10 cellular contexts compared by ENCODE assay signal in genomic region chr6:103273048-103273447, GRCh38.
A peak's percentile ranks its signal among the peaks of the same experiment; 100 is the strongest.
DNase-seq lines count a peak whose midpoint lies in the region; ATAC-seq and TF ChIP-seq lines count a peak whose summit lies in the region.
"Had no signal": no experiment of that assay in that cellular context is flagged by ENCODE, and none has a peak within 500 bp of the region (broad histone marks: within the 10 kb centered on the region; RNA-seq: fewer than 3 reads in every experiment).

No MANE protein-coding gene starts in this region.

- no peaks in the 10 kb centered on the region for H3K36me3 ChIP-seq in adrenal gland (replicated peaks in 1 of 2)
- H3K36me3 ChIP-seq: SJCRH30 had no signal

- no peaks in the 10 kb centered on the region for H3K9me3 ChIP-seq in adrenal gland (replicated peaks in 1 of 3)
- H3K9me3 ChIP-seq: SJCRH30 had no signal

- ATAC-seq in HG03432 (IDR thresholded peaks at IDR 0.05; ENCODE audit: unreplicated experiment), result peak; percentile 66
- no peak for ATAC-seq in activated naive CD8-positive, alpha-beta T cell treated with anti-CD3 and anti-CD28 coated beads, Interleukin-2, amount 50 U/mL, for 24 hours
- no peak for ATAC-seq in GM18520 (IDR thresholded peaks at IDR 0.05; ENCODE audit: unreplicated experiment)

- no peak overlapping the region for H3K4me3 ChIP-seq in adrenal gland
- H3K4me3 ChIP-seq: SJCRH30 had no signal

- H3K27me3 Mint-ChIP-seq in activated naive CD8-positive, alpha-beta T cell treated with anti-CD3 and anti-CD28 coated beads, Interleukin-2, amount 50 U/mL, for 24 hours, result no peaks in the 10 kb centered on the region
- H3K27me3 Mint-ChIP-seq: activated naive CD8-positive, alpha-beta T cell had no signal

- TF ChIP-seq CTCF in adrenal gland (IDR thresholded peaks at IDR 0.05), result peak in 1 of 6 experiments; percentile 8

- 23 to 48% (median 37%) methylated on average over 1 of the region's 1 CpG for WGBS in adrenal gland, 4 donors

- TF ChIP-seq POLR2A in adrenal gland (IDR thresholded peaks at IDR 0.05), result no peak

- no peaks in the 10 kb centered on the region for H3K9me3 Mint-ChIP-seq in activated naive CD8-positive, alpha-beta T cell treated with anti-CD3 and anti-CD28 coated beads, Interleukin-2, amount 50 U/mL, for 24 hours

- intact Hi-C loops in adrenal gland (cut with DNase I), result no loop called here

- H3K27me3 ChIP-seq in adrenal gland, result no peaks in the 10 kb centered on the region
- H3K27me3 ChIP-seq: SJCRH30 had no signal

- no peaks in the 10 kb centered on the region for H3K4me1 ChIP-seq in adrenal gland (replicated peaks in 1 of 2)
- H3K4me1 ChIP-seq: SJCRH30 had no signal

- H3K36me3 Mint-ChIP-seq in activated naive CD8-positive, alpha-beta T cell treated with anti-CD3 and anti-CD28 coated beads, Interleukin-2, amount 50 U/mL, for 24 hours (ENCODE audit: low read depth), result no peaks in the 10 kb centered on the region
- H3K36me3 Mint-ChIP-seq: activated naive CD8-positive, alpha-beta T cell had no signal

- no peak overlapping the region for H3K4me3 Mint-ChIP-seq in activated naive CD8-positive, alpha-beta T cell treated with anti-CD3 and anti-CD28 coated beads, Interleukin-2, amount 50 U/mL, for 24 hours
- H3K4me3 Mint-ChIP-seq: activated naive CD8-positive, alpha-beta T cell had no signal

- no peak overlapping the region for H3K27ac Mint-ChIP-seq in activated naive CD8-positive, alpha-beta T cell treated with anti-CD3 and anti-CD28 coated beads, Interleukin-2, amount 50 U/mL, for 24 hours
- H3K27ac Mint-ChIP-seq: activated naive CD8-positive, alpha-beta T cell had no signal

- no peak overlapping the region for H3K27ac ChIP-seq in adrenal gland
- H3K27ac ChIP-seq: SJCRH30 had no signal

- no peaks in the 10 kb centered on the region for H3K4me1 Mint-ChIP-seq in activated naive CD8-positive, alpha-beta T cell treated with anti-CD3 and anti-CD28 coated beads, Interleukin-2, amount 50 U/mL, for 24 hours

- peak; percentile 7 for DNase-seq in Ammon's horn (ENCODE audit: low spot score)
- DNase-seq in OCI-M1 (lab: John Stamatoyannopoulos, UW), result peak; percentile 83
- DNase-seq in glomerular visceral epithelial cell (ENCODE audit: extremely low spot score), result peak; percentile 2
- DNase-seq in activated naive CD8-positive, alpha-beta T cell treated with anti-CD3 and anti-CD28 coated beads, Interleukin-2, amount 50 U/mL, for 24 hours, result no peak
- no peak for DNase-seq in adrenal gland
- no peak for DNase-seq in T-helper 2 cell

Comparison
In these comparisons a context has a peak if more than half of its experiments do, and no peak if none do; other contexts are left out.
1. DNase-seq: peak in Ammon's horn (single experiment), OCI-M1 (single experiment) and glomerular visceral epithelial cell (single experiment); none in activated naive CD8-positive, alpha-beta T cell treated with anti-CD3 and anti-CD28 coated beads, Interleukin-2, amount 50 U/mL, for 24 hours (single experiment), adrenal gland (0 of 7) and T-helper 2 cell (0 of 5).